27 cellular contexts compared by ENCODE assay signal in genomic region chr7:99433158-99433557, GRCh38.
"Had no signal": no experiment of that assay in that cellular context is flagged by ENCODE, and none has a peak within 500 bp of the region (broad histone marks: within the 10 kb centered on the region; RNA-seq: fewer than 3 reads in every experiment).

No MANE protein-coding gene starts in this region.

- H3K4me3 ChIP-seq: adrenal gland, breast epithelium had no signal

- H3K4me1 ChIP-seq: breast epithelium had no signal

- H3K27me3 Mint-ChIP-seq: activated B cell treated with CpG ODN at 0.5 μM for 24 hours; activated CD4-positive, alpha-beta T cell treated with anti-CD3 and anti-CD28 coated beads, Interleukin-2, amount 10 ng/mL, durations not matched to agents 24 days and 14 days; activated naive CD8-positive, alpha-beta T cell treated with anti-CD3 and anti-CD28 coated beads, Interleukin-2, amount 10 ng/mL, durations not matched to agents 7 days and 5 days; T-helper 17 cell had no signal

- DNase-seq: activated B cell treated with CpG ODN at 0.5 μM for 24 hours; activated CD4-positive, alpha-beta T cell treated with anti-CD3 and anti-CD28 coated beads for 1 hour; activated CD4-positive, alpha-beta T cell treated with anti-CD3 and anti-CD28 coated beads, Interleukin-2, amount 10 ng/mL, durations not matched to agents 24 days and 14 days; activated CD4-positive, alpha-beta T cell treated with anti-CD3 and anti-CD28 coated beads, Interleukin-2, amount 50 U/mL, for 48 hours; activated CD8-positive, alpha-beta memory T cell treated with anti-CD3 and anti-CD28 coated beads for 24 hours; activated gamma-delta T cell treated with Interleukin-2 at 50 U/mL for 16 hours; activated naive CD4-positive, alpha-beta T cell treated with anti-CD3 and anti-CD28 coated beads, Interleukin-2, amount 50 U/mL, for 16 hours; activated naive CD8-positive, alpha-beta T cell treated with anti-CD3 and anti-CD28 coated beads, Interleukin-2, amount 10 ng/mL, durations not matched to agents 7 days and 5 days; activated T-cell treated with anti-CD3 and anti-CD28 coated beads, Interleukin-2, amount 50 U/mL, for 72 hours; adrenal gland; anterior cingulate cortex; central memory CD4-positive, alpha-beta T cell; KG1; NCI-H1048; NCI-H146; NCI-H187 treated with DMSO at 0.1 percent for 48 hours; NCI-H2081 treated with DMSO at 0.1 percent for 48 hours; NCI-H2171; NCI-H2227 treated with DMSO at 0.1 percent for 48 hours; NCI-H446 treated with DMSO at 0.1 percent for 48 hours; NCI-H524 treated with DMSO at 0.1 percent for 48 hours; NCI-H774; SIG-M5; T-helper 17 cell; T-helper 9 cell had no signal

- H3K4me3 Mint-ChIP-seq: activated B cell treated with CpG ODN at 0.5 μM for 24 hours; activated CD4-positive, alpha-beta T cell treated with anti-CD3 and anti-CD28 coated beads, Interleukin-2, amount 10 ng/mL, durations not matched to agents 24 days and 14 days; activated naive CD8-positive, alpha-beta T cell treated with anti-CD3 and anti-CD28 coated beads, Interleukin-2, amount 10 ng/mL, durations not matched to agents 7 days and 5 days; activated T-cell treated with anti-CD3 and anti-CD28 coated beads, Interleukin-2, amount 50 U/mL, for 72 hours; T-helper 17 cell had no signal

- H3K9me3 ChIP-seq: adrenal gland, breast epithelium had no signal

- H3K27ac Mint-ChIP-seq: activated B cell treated with CpG ODN at 0.5 μM for 24 hours; activated CD4-positive, alpha-beta T cell treated with anti-CD3 and anti-CD28 coated beads, Interleukin-2, amount 10 ng/mL, durations not matched to agents 24 days and 14 days; activated naive CD8-positive, alpha-beta T cell treated with anti-CD3 and anti-CD28 coated beads, Interleukin-2, amount 10 ng/mL, durations not matched to agents 7 days and 5 days; activated T-cell treated with anti-CD3 and anti-CD28 coated beads, Interleukin-2, amount 50 U/mL, for 72 hours; activated T-helper 2 cell treated with anti-CD3 and anti-CD28 coated beads, Interferon-gamma antibody, Interleukin-2, Interleukin-4, amounts not matched to agents 10 μg/mL and 5 μg/mL and 100 μg/mL, durations not matched to agents 14 hours and 24 hours and 36 hours had no signal

- H3K9me3 Mint-ChIP-seq: activated B cell treated with CpG ODN at 0.5 μM for 24 hours; activated CD4-positive, alpha-beta T cell treated with anti-CD3 and anti-CD28 coated beads, Interleukin-2, amount 10 ng/mL, durations not matched to agents 24 days and 14 days; activated naive CD8-positive, alpha-beta T cell treated with anti-CD3 and anti-CD28 coated beads, Interleukin-2, amount 10 ng/mL, durations not matched to agents 7 days and 5 days; activated T-cell treated with anti-CD3 and anti-CD28 coated beads, Interleukin-2, amount 50 U/mL, for 72 hours; activated T-helper 2 cell treated with anti-CD3 and anti-CD28 coated beads, Interferon-gamma antibody, Interleukin-2, Interleukin-4, amounts not matched to agents 10 μg/mL and 5 μg/mL and 100 μg/mL, durations not matched to agents 14 hours and 24 hours and 36 hours had no signal

- ATAC-seq: activated T-cell treated with anti-CD3 and anti-CD28 coated beads, Interleukin-2, amount 50 U/mL, for 72 hours; T-helper 17 cell had no signal

- H3K27me3 ChIP-seq: adrenal gland, breast epithelium had no signal

- H3K27ac ChIP-seq: adrenal gland, breast epithelium had no signal
